In the genomic region with DNA sequence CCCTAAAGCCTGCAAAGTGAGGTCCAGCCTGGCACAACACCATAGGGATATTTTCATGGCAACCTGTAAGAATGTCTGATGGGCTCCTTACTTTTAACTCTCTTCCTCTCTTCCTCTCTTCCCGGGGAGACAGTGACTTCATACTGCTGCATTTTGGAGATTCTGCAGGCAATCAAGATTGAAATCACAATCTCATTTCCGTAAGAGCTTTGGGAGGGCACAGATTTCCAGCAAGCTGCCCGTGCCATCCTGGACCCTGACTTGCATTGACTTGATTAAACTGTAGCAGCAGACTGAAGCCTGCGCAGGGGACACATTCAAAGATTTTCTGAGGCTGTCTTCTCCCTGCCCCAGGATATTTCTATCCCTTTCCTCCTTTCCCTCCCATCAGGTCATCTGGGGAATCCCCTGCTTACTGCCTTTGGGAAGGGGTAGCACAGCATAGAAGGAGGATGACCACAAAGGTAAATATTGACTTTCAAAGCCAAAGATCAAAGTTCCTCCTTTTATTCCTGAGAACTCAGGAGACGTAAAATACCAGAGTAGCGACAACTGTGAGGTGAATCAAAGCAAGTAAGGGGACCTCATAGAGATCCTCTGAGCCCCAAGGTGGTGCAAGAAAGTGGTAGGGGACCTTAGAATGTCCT, we compare ENCODE assay signal across 1 cellular context.
TF ChIP-seq lines count a peak whose summit lies in the region.

No MANE protein-coding gene starts in this region.

TF ChIP-seq in HepG2, 621 proteins besides CTCF, POLR2A, EP300 and RAD21 (continued from another document):
- TF ChIP-seq, protein P1, sequence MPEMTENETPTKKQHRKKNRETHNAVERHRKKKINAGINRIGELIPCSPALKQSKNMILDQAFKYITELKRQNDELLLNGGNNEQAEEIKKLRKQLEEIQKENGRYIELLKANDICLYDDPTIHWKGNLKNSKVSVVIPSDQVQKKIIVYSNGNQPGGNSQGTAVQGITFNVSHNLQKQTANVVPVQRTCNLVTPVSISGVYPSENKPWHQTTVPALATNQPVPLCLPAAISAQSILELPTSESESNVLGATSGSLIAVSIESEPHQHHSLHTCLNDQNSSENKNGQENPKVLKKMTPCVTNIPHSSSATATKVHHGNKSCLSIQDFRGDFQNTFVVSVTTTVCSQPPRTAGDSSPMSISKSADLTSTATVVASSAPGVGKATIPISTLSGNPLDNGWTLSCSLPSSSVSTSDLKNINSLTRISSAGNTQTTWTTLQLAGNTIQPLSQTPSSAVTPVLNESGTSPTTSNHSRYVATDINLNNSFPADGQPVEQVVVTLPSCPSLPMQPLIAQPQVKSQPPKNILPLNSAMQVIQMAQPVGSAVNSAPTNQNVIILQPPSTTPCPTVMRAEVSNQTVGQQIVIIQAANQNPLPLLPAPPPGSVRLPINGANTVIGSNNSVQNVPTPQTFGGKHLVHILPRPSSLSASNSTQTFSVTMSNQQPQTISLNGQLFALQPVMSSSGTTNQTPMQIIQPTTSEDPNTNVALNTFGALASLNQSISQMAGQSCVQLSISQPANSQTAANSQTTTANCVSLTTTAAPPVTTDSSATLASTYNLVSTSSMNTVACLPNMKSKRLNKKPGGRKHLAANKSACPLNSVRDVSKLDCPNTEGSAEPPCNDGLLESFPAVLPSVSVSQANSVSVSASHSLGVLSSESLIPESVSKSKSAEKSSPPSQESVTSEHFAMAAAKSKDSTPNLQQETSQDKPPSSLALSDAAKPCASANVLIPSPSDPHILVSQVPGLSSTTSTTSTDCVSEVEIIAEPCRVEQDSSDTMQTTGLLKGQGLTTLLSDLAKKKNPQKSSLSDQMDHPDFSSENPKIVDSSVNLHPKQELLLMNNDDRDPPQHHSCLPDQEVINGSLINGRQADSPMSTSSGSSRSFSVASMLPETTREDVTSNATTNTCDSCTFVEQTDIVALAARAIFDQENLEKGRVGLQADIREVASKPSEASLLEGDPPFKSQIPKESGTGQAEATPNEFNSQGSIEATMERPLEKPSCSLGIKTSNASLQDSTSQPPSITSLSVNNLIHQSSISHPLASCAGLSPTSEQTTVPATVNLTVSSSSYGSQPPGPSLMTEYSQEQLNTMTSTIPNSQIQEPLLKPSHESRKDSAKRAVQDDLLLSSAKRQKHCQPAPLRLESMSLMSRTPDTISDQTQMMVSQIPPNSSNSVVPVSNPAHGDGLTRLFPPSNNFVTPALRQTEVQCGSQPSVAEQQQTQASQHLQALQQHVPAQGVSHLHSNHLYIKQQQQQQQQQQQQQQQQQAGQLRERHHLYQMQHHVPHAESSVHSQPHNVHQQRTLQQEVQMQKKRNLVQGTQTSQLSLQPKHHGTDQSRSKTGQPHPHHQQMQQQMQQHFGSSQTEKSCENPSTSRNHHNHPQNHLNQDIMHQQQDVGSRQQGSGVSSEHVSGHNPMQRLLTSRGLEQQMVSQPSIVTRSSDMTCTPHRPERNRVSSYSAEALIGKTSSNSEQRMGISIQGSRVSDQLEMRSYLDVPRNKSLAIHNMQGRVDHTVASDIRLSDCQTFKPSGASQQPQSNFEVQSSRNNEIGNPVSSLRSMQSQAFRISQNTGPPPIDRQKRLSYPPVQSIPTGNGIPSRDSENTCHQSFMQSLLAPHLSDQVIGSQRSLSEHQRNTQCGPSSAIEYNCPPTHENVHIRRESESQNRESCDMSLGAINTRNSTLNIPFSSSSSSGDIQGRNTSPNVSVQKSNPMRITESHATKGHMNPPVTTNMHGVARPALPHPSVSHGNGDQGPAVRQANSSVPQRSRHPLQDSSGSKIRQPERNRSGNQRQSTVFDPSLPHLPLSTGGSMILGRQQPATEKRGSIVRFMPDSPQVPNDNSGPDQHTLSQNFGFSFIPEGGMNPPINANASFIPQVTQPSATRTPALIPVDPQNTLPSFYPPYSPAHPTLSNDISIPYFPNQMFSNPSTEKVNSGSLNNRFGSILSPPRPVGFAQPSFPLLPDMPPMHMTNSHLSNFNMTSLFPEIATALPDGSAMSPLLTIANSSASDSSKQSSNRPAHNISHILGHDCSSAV (CRISPR knock-in tag; IDR thresholded peaks at IDR 0.05; ENCODE audit: borderline replicate concordance), result no peak
- no peak for TF ChIP-seq FOXK1 (CRISPR knock-in tag; IDR thresholded peaks at IDR 0.05; ENCODE audit: borderline replicate concordance, low read depth)
- no peak for TF ChIP-seq ZFP1 (CRISPR knock-in tag; IDR thresholded peaks at IDR 0.05)
- 0 out of 2 replicates have a peak, but pooled peaks have one; percentile 26 for TF ChIP-seq RXRB (CRISPR knock-in tag; IDR thresholded peaks at IDR 0.05; ENCODE audit: borderline replicate concordance)
- TF ChIP-seq GZF1 (CRISPR knock-in tag; IDR thresholded peaks at IDR 0.05), result no peak
- TF ChIP-seq, protein P2, sequence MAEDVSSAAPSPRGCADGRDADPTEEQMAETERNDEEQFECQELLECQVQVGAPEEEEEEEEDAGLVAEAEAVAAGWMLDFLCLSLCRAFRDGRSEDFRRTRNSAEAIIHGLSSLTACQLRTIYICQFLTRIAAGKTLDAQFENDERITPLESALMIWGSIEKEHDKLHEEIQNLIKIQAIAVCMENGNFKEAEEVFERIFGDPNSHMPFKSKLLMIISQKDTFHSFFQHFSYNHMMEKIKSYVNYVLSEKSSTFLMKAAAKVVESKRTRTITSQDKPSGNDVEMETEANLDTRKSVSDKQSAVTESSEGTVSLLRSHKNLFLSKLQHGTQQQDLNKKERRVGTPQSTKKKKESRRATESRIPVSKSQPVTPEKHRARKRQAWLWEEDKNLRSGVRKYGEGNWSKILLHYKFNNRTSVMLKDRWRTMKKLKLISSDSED (CRISPR knock-in tag; IDR thresholded peaks at IDR 0.05), result no peak
- peak; percentile 71 for TF ChIP-seq GATAD2A (CRISPR knock-in tag; IDR thresholded peaks at IDR 0.05)
